In genomic region chr11:74442601-74443000, GRCh38 we compare ENCODE assay signal across 12 cellular contexts. TPM values are rescaled to one million over a fixed set of nuclear protein-coding genes. Genes with fewer than 3 reads are reported as not detected.
A peak's percentile ranks its signal among the peaks of the same experiment; 100 is the strongest.
DNase-seq lines count a peak whose midpoint lies in the region; ATAC-seq lines count a peak whose summit lies in the region.
"Had no signal": no experiment of that assay in that cellular context is flagged by ENCODE, and none has a peak within 500 bp of the region (broad histone marks: within the 10 kb centered on the region; RNA-seq: fewer than 3 reads in every experiment).

No MANE protein-coding gene starts in this region.

- H3K9ac ChIP-seq in mucosa of rectum (ENCODE audit: low read depth in 1 of 2, low read length in 2 of 2): no peak overlapping the region

- H3K4me1 ChIP-seq in mucosa of rectum (ENCODE audit: control insufficient read depth in 2 of 2, insufficient read depth in 2 of 2, low read length in 2 of 2): peaks cover 19 to 38% of the 10 kb centered on the region in 2 donors

- no peaks in the 10 kb centered on the region for H3K36me3 Mint-ChIP-seq in activated naive CD4-positive, alpha-beta T cell treated with anti-CD3 and anti-CD28 coated beads for 36 hours (ENCODE audit: low read depth)
- H3K36me3 Mint-ChIP-seq: stimulated activated memory B cell treated with anti-CD40 and anti-IgM and Interleukin-4, amounts not matched to agents 10 μg/mL and 1 μg/mL and 100 μg/mL, for 72 hours had no signal

- H3K4me3 ChIP-seq in mucosa of rectum (ENCODE audit: low read length in 2 of 2): no peak overlapping the region

- CTCF ChIA-PET in activated naive CD4-positive, alpha-beta T cell treated with anti-CD3 and anti-CD28 coated beads for 36 hours (lab: Charles Lee): no interaction called here

- no peak overlapping the region for H3K4me3 Mint-ChIP-seq in activated naive CD4-positive, alpha-beta T cell treated with anti-CD3 and anti-CD28 coated beads for 36 hours
- H3K4me3 Mint-ChIP-seq: stimulated activated memory B cell treated with anti-CD40 and anti-IgM and Interleukin-4, amounts not matched to agents 10 μg/mL and 1 μg/mL and 100 μg/mL, for 72 hours had no signal

- H3K9me3 ChIP-seq in mucosa of rectum (ENCODE audit: control insufficient read depth in 2 of 2, low read length in 2 of 2): no peaks in the 10 kb centered on the region

- no peaks in the 10 kb centered on the region for H3K4me1 Mint-ChIP-seq in activated naive CD4-positive, alpha-beta T cell treated with anti-CD3 and anti-CD28 coated beads for 36 hours (ENCODE audit: low read depth)
- H3K4me1 Mint-ChIP-seq: stimulated activated memory B cell treated with anti-CD40 and anti-IgM and Interleukin-4, amounts not matched to agents 10 μg/mL and 1 μg/mL and 100 μg/mL, for 72 hours had no signal

- no peaks in the 10 kb centered on the region for H3K27me3 ChIP-seq in mucosa of rectum (ENCODE audit: control insufficient read depth in 2 of 2, insufficient read depth in 2 of 2, low read length in 2 of 2)

- H3K36me3 ChIP-seq in mucosa of rectum (ENCODE audit: control insufficient read depth in 2 of 2, insufficient read depth in 2 of 2, low read length in 2 of 2): no peaks in the 10 kb centered on the region

- peak overlapping the region; percentile 80 for H3K27ac ChIP-seq in cingulate gyrus (ENCODE audit: low read depth, low read length)
- H3K27ac ChIP-seq in mucosa of rectum (ENCODE audit: low read depth in 2 of 2, low read length in 2 of 2): peak overlapping the region; percentile 18 to 69

- H3K27ac Mint-ChIP-seq in activated naive CD4-positive, alpha-beta T cell treated with anti-CD3 and anti-CD28 coated beads for 36 hours: no peak overlapping the region
- H3K27ac Mint-ChIP-seq: stimulated activated memory B cell treated with anti-CD40 and anti-IgM and Interleukin-4, amounts not matched to agents 10 μg/mL and 1 μg/mL and 100 μg/mL, for 72 hours had no signal

- DNase-seq in Daoy (ENCODE audit: low read depth) (peak; percentile 19), M059J (ENCODE audit: low read depth) (peak; percentile 42)
- DNase-seq in activated naive CD4-positive, alpha-beta T cell treated with anti-CD3 and anti-CD28 coated beads for 36 hours: no peak
- DNase-seq: aorta; effector CD8-positive, alpha-beta T cell had no signal

- intact Hi-C loops in activated naive CD4-positive, alpha-beta T cell treated with anti-CD3 and anti-CD28 coated beads for 36 hours (cut with micrococcal nuclease): no loop called here

- peaks cover 11% of the 10 kb centered on the region for H3K9me3 Mint-ChIP-seq in activated naive CD4-positive, alpha-beta T cell treated with anti-CD3 and anti-CD28 coated beads for 36 hours

- ATAC-seq in HG02610 (IDR thresholded peaks at IDR 0.05; ENCODE audit: unreplicated experiment): no peak
- no peak for ATAC-seq in HG03135 (IDR thresholded peaks at IDR 0.05; ENCODE audit: unreplicated experiment)
- no peak for ATAC-seq in HG03521 (IDR thresholded peaks at IDR 0.05; ENCODE audit: unreplicated experiment)
- ATAC-seq: stimulated activated memory B cell treated with anti-CD40 and anti-IgM and Interleukin-4, amounts not matched to agents 10 μg/mL and 1 μg/mL and 100 μg/mL, for 72 hours had no signal

- no peaks in the 10 kb centered on the region for H3K27me3 Mint-ChIP-seq in activated naive CD4-positive, alpha-beta T cell treated with anti-CD3 and anti-CD28 coated beads for 36 hours (ENCODE audit: low read depth)

RNA-seq across cellular contexts. Expression of gene KCNE3, which starts 24.7 kb away (rescaled TPM):
- 0.06 TPM in 2 replicates for total RNA-seq in Daoy (2014; rRNA removed; shearing (Covaris generic))
- total RNA-seq in M059J (2014; rRNA removed; shearing (Covaris generic)): 0.10 TPM in 1 of 2 replicates, not detected in the other
- not detected for total RNA-seq in activated naive CD4-positive, alpha-beta T cell treated with anti-CD3 and anti-CD28 coated beads for 36 hours
- total RNA-seq: activated CD8-positive, alpha-beta memory T cell treated with anti-CD3 and anti-CD28 coated beads for 36 hours had no signal

RNA-seq across cellular contexts. Expression of gene PGM2L1, which starts 44.4 kb away (rescaled TPM):
- total RNA-seq in Daoy (2014; rRNA removed; shearing (Covaris generic)): 8.1 and 10.1 TPM in 2 replicates
- total RNA-seq in M059J (2014; rRNA removed; shearing (Covaris generic)): 7.0 and 11.9 TPM in 2 replicates
- 10 to 100 TPM; 11.9 to 13.4 TPM for total RNA-seq in activated naive CD4-positive, alpha-beta T cell treated with anti-CD3 and anti-CD28 coated beads for 36 hours

RNA-seq across cellular contexts. Expression of gene LIPT2, which starts 50.9 kb away (rescaled TPM):
- total RNA-seq in Daoy (2014; rRNA removed; shearing (Covaris generic)): 6.6 and 8.3 TPM in 2 replicates
- total RNA-seq in M059J (2014; rRNA removed; shearing (Covaris generic)): 5.3 and 8.9 TPM in 2 replicates
- total RNA-seq in activated naive CD4-positive, alpha-beta T cell treated with anti-CD3 and anti-CD28 coated beads for 36 hours: 1 to 10 TPM; 3.1 to 5.6 TPM
